In the genomic region with DNA sequence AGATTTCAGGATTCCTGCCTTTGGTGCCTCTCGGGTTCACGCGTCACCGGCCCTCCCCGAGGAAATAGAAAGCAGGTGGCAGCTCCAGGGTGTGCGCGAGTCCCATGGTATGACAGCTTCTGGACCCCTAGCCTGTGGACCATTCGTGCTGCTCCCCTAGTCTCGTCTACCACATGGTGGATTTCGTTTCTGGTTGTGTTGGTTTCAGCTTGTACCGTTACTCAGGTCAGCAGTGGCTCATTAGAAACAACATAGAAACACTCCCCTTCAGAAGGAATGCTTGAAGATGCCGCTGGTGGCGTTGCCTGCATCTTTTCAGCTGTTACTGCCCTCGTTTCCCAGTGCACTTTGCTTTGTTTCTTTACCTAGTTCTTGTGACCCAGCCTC, we compare ENCODE assay signal across 8 cellular contexts. TPM values are rescaled to one million over a fixed set of nuclear protein-coding genes. Genes with fewer than 3 reads are reported as not detected.
A peak's percentile ranks its signal among the peaks of the same experiment; 100 is the strongest.
DNase-seq lines count a peak whose midpoint lies in the region; TF ChIP-seq lines count a peak whose summit lies in the region.

No MANE protein-coding gene starts in this region.

- H3K27me3 Mint-ChIP-seq in activated naive CD8-positive, alpha-beta T cell treated with anti-CD3 and anti-CD28 coated beads for 36 hours, result no peaks in the 10 kb centered on the region

- no peaks in the 10 kb centered on the region for H3K36me3 ChIP-seq in right atrium auricular region

- H3K9me3 ChIP-seq in right atrium auricular region, result no peaks in the 10 kb centered on the region

- peaks cover 34% of the 10 kb centered on the region for H3K4me1 Mint-ChIP-seq in activated naive CD8-positive, alpha-beta T cell treated with anti-CD3 and anti-CD28 coated beads for 36 hours

- H3K27ac Mint-ChIP-seq in activated naive CD8-positive, alpha-beta T cell treated with anti-CD3 and anti-CD28 coated beads for 36 hours, result peak overlapping the region; percentile 95

- no peaks in the 10 kb centered on the region for H3K9me3 Mint-ChIP-seq in activated naive CD8-positive, alpha-beta T cell treated with anti-CD3 and anti-CD28 coated beads for 36 hours

- no peaks in the 10 kb centered on the region for H3K27me3 ChIP-seq in right atrium auricular region

- peak; percentile 13 to 19 for DNase-seq in stimulated activated CD4-positive, alpha-beta T cell treated with anti-CD3 and anti-CD28 coated beads, Interleukin-12 subunit alpha, Interleukin-12 subunit beta, amount 100 ng/mL, for 24 hours (ENCODE audit: low read depth in 2 of 2)
- DNase-seq in stimulated activated CD4-positive, alpha-beta T cell treated with anti-CD3 and anti-CD28 coated beads, Interleukin-2, amount 100 ng/mL, for 24 hours, result no peak
- DNase-seq in HCEC 1CT (peak; percentile 41), LNCaP clone FGC (ENCODE audit: low read depth) (no peak), right atrium auricular region (ENCODE audit: low spot score) (no peak), retinal pigment epithelial cell (ENCODE audit: low read depth) (no peak), NCI-H774 (lab: John Stamatoyannopoulos, UW) (no peak)
- DNase-seq in activated naive CD8-positive, alpha-beta T cell treated with anti-CD3 and anti-CD28 coated beads for 36 hours, result peak; percentile 49

- H3K4me1 ChIP-seq in right atrium auricular region, result peaks cover 0 to 28% of the 10 kb centered on the region in 2 donors

- H3K4me3 ChIP-seq in LNCaP clone FGC (ENCODE audit: low read depth, low read length) (peak overlapping the region; percentile 99), right atrium auricular region (peak overlapping the region; percentile 91 to 98), retinal pigment epithelial cell (ENCODE audit: low read length) (peak overlapping the region; percentile 93)

- peak overlapping the region; percentile 89 for H3K27ac ChIP-seq in right atrium auricular region

- 0 out of 2 replicates have a peak, but pooled peaks have one; percentile 13 for TF ChIP-seq CTCF in LNCaP clone FGC (IDR thresholded peaks at IDR 0.05; ENCODE audit: control insufficient read depth, extremely low read depth, insufficient read depth)
- TF ChIP-seq CTCF in right atrium auricular region (IDR thresholded peaks at IDR 0.05), result no peak
- TF ChIP-seq CTCF in retinal pigment epithelial cell (conservative IDR thresholded peaks at IDR 0.05; ENCODE audit: low read depth, low read length), result no peak

- peak overlapping the region; percentile 94 for H3K4me3 Mint-ChIP-seq in activated naive CD8-positive, alpha-beta T cell treated with anti-CD3 and anti-CD28 coated beads for 36 hours

- peaks cover 9% of the 10 kb centered on the region for H3K36me3 Mint-ChIP-seq in activated naive CD8-positive, alpha-beta T cell treated with anti-CD3 and anti-CD28 coated beads for 36 hours

RNA-seq across cellular contexts. Expression of gene TTC17, which starts 0.7 kb away (rescaled TPM):
- total RNA-seq in activated naive CD8-positive, alpha-beta T cell treated with anti-CD3 and anti-CD28 coated beads for 36 hours, result 10 to 100 TPM; 34.4 to 37.7 TPM
- 10 to 100 TPM; 33.6 to 45.3 TPM for total RNA-seq in right atrium auricular region

RNA-seq across cellular contexts. Expression of gene API5, which starts 47.6 kb away (rescaled TPM):
- total RNA-seq in activated naive CD8-positive, alpha-beta T cell treated with anti-CD3 and anti-CD28 coated beads for 36 hours, result 100 to 1,000 TPM; 186 to 193 TPM
- total RNA-seq in right atrium auricular region, result 10 to 100 TPM; 37.7 to 50.3 TPM

Comparison
In these comparisons a context has a peak if more than half of its experiments do, and no peak if none do; other contexts are left out.
1. DNase-seq: peak in stimulated activated CD4-positive, alpha-beta T cell treated with anti-CD3 and anti-CD28 coated beads, Interleukin-12 subunit alpha, Interleukin-12 subunit beta, amount 100 ng/mL, for 24 hours (2 of 2), HCEC 1CT (single experiment) and activated naive CD8-positive, alpha-beta T cell treated with anti-CD3 and anti-CD28 coated beads for 36 hours (single experiment); none in stimulated activated CD4-positive, alpha-beta T cell treated with anti-CD3 and anti-CD28 coated beads, Interleukin-2, amount 100 ng/mL, for 24 hours (0 of 2), LNCaP clone FGC (single experiment), right atrium auricular region (single experiment), retinal pigment epithelial cell (single experiment) and NCI-H774 (single experiment).
2. Peak in every context shown above with its lines, with median percentiles within 50 percentile points of each other: H3K4me3 ChIP-seq.